1 cellular context compared by ENCODE assay signal in the genomic region with DNA sequence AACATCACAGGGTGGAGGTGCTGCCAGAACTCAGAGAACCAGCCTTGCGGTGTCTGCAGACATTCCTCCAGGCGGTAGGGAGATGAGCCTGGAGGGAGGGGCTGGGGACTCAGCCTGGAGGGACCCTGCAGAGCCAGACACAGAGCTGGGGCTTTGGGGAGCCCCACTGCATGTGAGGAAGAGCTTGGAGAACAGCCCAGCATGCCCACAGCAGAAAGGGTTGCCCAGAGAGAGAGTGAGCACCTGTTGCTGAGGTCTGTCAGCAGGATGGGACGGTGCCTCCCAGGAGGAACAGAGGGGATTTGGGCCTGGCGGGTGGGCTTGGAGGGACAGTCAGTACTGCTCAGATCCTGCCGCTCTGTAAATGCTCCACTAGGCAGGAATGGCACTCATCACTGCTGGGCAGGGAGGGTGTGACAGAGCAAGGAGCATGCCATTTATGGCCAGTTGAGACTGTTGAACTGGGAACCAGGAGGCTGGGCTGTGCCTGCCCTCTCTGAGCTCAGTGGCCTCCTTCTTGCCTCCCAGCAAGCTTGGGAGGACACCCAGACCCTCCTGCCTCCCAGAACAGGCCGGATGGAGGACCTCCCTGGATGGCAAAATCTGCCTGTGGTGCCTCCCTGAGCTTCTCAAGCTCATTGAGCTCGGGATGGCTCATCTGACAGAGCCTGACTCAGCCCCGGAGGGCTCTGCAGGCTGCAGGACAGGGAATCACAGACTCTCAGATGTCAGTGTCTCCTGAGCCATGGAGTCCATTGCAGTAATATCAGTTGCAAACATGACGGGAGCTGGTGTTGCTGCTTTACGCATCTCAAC.
TF ChIP-seq lines count a peak whose summit lies in the region.

No MANE protein-coding gene starts in this region.

TF ChIP-seq in K562, 482 proteins besides CTCF, POLR2A, EP300 and RAD21:
- TF ChIP-seq PURB (CRISPR knock-in tag; IDR thresholded peaks at IDR 0.05; ENCODE audit: low read depth) (no peak), IRF1 (CRISPR knock-in tag; IDR thresholded peaks at IDR 0.05; ENCODE audit: borderline replicate concordance) (no peak), ZNF431 (CRISPR knock-in tag; IDR thresholded peaks at IDR 0.05) (no peak), ETV1 (tag; conservative IDR thresholded peaks at IDR 0.05; ENCODE audit: low read depth) (no peak), GABPB1 (CRISPR knock-in tag; IDR thresholded peaks at IDR 0.05) (no peak), JUND (IDR thresholded peaks at IDR 0.05; ENCODE audit: borderline replicate concordance, low read depth, low read length) (no peak), JUND (tag; IDR thresholded peaks at IDR 0.05; ENCODE audit: borderline replicate concordance, low read depth, low read length) (no peak), ZKSCAN3 (CRISPR knock-in tag; IDR thresholded peaks at IDR 0.05) (no peak)
